11 cellular contexts compared by ENCODE assay signal in the genomic region with DNA sequence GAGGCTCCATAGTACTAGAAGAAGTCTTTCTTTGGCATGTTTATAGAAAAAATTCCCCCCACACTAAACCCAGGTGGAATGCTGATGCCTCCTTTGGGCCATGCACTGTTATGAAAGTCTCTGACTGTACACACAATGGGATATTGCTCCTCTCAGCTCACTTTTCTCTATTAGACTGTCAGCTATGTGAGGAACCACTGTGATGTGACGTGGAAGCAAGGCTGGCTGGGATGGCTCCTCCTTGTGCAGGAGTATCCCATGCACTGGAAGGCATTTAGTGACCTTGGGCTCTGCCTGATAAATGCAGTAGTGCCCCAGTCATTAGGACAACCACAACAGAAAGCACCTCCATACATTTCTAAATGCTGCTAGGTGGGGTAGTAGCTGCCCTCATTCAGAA. TPM values are rescaled to one million over a fixed set of nuclear protein-coding genes. Genes with fewer than 3 reads are reported as not detected.
DNase-seq lines count a peak whose midpoint lies in the region; TF ChIP-seq lines count a peak whose summit lies in the region.
"Had no signal": no experiment of that assay in that cellular context is flagged by ENCODE, and none has a peak within 500 bp of the region (broad histone marks: within the 10 kb centered on the region; RNA-seq: fewer than 3 reads in every experiment).

No MANE protein-coding gene starts in this region.

- H3K27me3 ChIP-seq in mammary epithelial cell (ENCODE audit: insufficient read depth, low read length) (no peaks in the 10 kb centered on the region), dorsolateral prefrontal cortex (peaks cover 0 to 28% (median 0%) of the 10 kb centered on the region in 45 donors)
- peaks cover 15% of the 10 kb centered on the region for H3K27me3 ChIP-seq in CD4-positive, alpha-beta memory T cell (ENCODE audit: insufficient read depth, low read length)

- CTCF ChIA-PET in MCF 10A (lab: Yijun Ruan, JAX) = no interaction called here
- CTCF ChIA-PET in mammary epithelial cell (lab: Charles Lee; ENCODE audit: low non-redundant PET) = no interaction called here
- CTCF ChIA-PET in CD4-positive, alpha-beta memory T cell (lab: Charles Lee; ENCODE audit: partially characterized antibody) = interaction anchor here (1.2 to 2.1 kb wide), 2 partner anchors 10 to 230 kb away, joined by 3 to 7 read pairs; no protein-coding TSS in a partner anchor

- H3K27ac ChIP-seq in mammary epithelial cell (ENCODE audit: insufficient read depth, low read depth, low read length) (no peak overlapping the region), dorsolateral prefrontal cortex (peak overlapping the region in 56 of 59 donors; percentile 1 to 97 (median 73))
- no peak overlapping the region for H3K27ac ChIP-seq in CD4-positive, alpha-beta memory T cell (ENCODE audit: low read depth, low read length)
- H3K27ac ChIP-seq: 22Rv1, GM23248 had no signal

- POLR2A ChIA-PET in MCF 10A (lab: Yijun Ruan, JAX) = interaction anchor here (1.0 kb wide), 1 partner anchor 20 kb away, joined by 4 read pairs; no protein-coding TSS in a partner anchor
- POLR2A ChIA-PET in CD4-positive, alpha-beta memory T cell (lab: Charles Lee; ENCODE audit: partially characterized antibody) = no interaction called here

- peaks cover 17% of the 10 kb centered on the region for H3K79me2 ChIP-seq in mammary epithelial cell (ENCODE audit: insufficient read depth, low read length)

- TF ChIP-seq CTCF in MCF 10A (IDR thresholded peaks at IDR 0.05; ENCODE audit: unreplicated experiment) = no peak
- TF ChIP-seq CTCF in mammary epithelial cell (conservative IDR thresholded peaks at IDR 0.05 in 1 of 2, IDR thresholded peaks at IDR 0.05 in 1 of 2; ENCODE audit: extremely low read depth in 1 of 2, insufficient read depth in 1 of 2, low read depth in 1 of 2, low read length in 2 of 2) = no peak
- TF ChIP-seq CTCF in dorsolateral prefrontal cortex (IDR thresholded peaks at IDR 0.05 in 54 of 56, conservative IDR thresholded peaks at IDR 0.05 in 2 of 56; ENCODE audit: low read depth in 1 of 56, partially characterized antibody in 56 of 56) = no peak

- DNase-seq in MCF 10A (ENCODE audit: unreplicated experiment) (no peak), mammary epithelial cell (no peak), dorsolateral prefrontal cortex (no peak), medulla oblongata (ENCODE audit: extremely low spot score) (peak; percentile 55), NK-92 (lab: John Stamatoyannopoulos, UW; ENCODE audit: unreplicated experiment) (no peak)
- no peak for DNase-seq in CD4-positive, alpha-beta memory T cell
- DNase-seq in activated CD4-positive, alpha-beta T cell treated with anti-CD3 and anti-CD28 coated beads for 4 hours = no peak
- DNase-seq: DMS 273 treated with DMSO at 0.1 percent for 48 hours, GM23248, H9 had no signal

- dilution Hi-C loops in mammary epithelial cell (cut with HindIII; ENCODE audit: low sequenced_read_pairs) = no loop called here

- H3K36me3 ChIP-seq in mammary epithelial cell (ENCODE audit: insufficient read depth, low read length) = no peaks in the 10 kb centered on the region
- H3K36me3 ChIP-seq in CD4-positive, alpha-beta memory T cell (ENCODE audit: insufficient read depth, low read length) = no peaks in the 10 kb centered on the region

- H3K4me3 ChIP-seq in mammary epithelial cell (replicated peaks in 1 of 3; ENCODE audit: insufficient read depth in 1 of 3, low read depth in 2 of 3, low read length in 3 of 3) (no peak overlapping the region), dorsolateral prefrontal cortex (peak overlapping the region in 8 of 59 donors; percentile 2 to 32 (median 20))
- H3K4me3 ChIP-seq in CD4-positive, alpha-beta memory T cell (ENCODE audit: low read length in 2 of 2) = no peak overlapping the region
- H3K4me3 ChIP-seq: GM23248 had no signal

- H3K27ac Mint-ChIP-seq in MCF 10A (ENCODE audit: low read depth, unreplicated experiment) = peak overlapping the region; percentile 49
- H3K27ac Mint-ChIP-seq in CD4-positive, alpha-beta memory T cell = no peak overlapping the region

- H3K4me1 ChIP-seq in mammary epithelial cell (ENCODE audit: insufficient read depth, low read length) = peaks cover 17% of the 10 kb centered on the region
- H3K4me1 ChIP-seq in CD4-positive, alpha-beta memory T cell (ENCODE audit: insufficient read depth, low read length) = peaks cover 2% of the 10 kb centered on the region

- no peaks in the 10 kb centered on the region for H4K20me1 ChIP-seq in mammary epithelial cell (ENCODE audit: insufficient read depth, low read length)

- no peaks in the 10 kb centered on the region for H3K36me3 Mint-ChIP-seq in MCF 10A (ENCODE audit: insufficient read depth, unreplicated experiment)
- no peaks in the 10 kb centered on the region for H3K36me3 Mint-ChIP-seq in CD4-positive, alpha-beta memory T cell

- H3K9me3 ChIP-seq in mammary epithelial cell (replicated peaks; ENCODE audit: insufficient read depth, low read length) = no peaks in the 10 kb centered on the region
- no peaks in the 10 kb centered on the region for H3K9me3 ChIP-seq in CD4-positive, alpha-beta memory T cell (ENCODE audit: control insufficient read depth in 1 of 2, low read length in 2 of 2)

- H3K4me2 ChIP-seq in mammary epithelial cell (ENCODE audit: insufficient read depth, low read depth, low read length) = no peak overlapping the region

- in situ Hi-C loops in mammary epithelial cell (cut with MboI; ENCODE audit: low sequenced_read_pairs in 2 of 2) = no loop called here

- no peaks in the 10 kb centered on the region for H3K9me3 Mint-ChIP-seq in MCF 10A (ENCODE audit: unreplicated experiment)
- peaks cover 0 to 7% (median 1%) of the 10 kb centered on the region in 8 donors for H3K9me3 Mint-ChIP-seq in CD4-positive, alpha-beta memory T cell

- BruUV-seq in MCF 10A (replicated peaks; lab: Mats Ljungman, UMichigan) (no TSS peak), mammary epithelial cell (replicated peaks; lab: Mats Ljungman, UMichigan) (no TSS peak)

- no peak overlapping the region for H3K9ac ChIP-seq in mammary epithelial cell (ENCODE audit: insufficient read depth, low read length)
- H3K9ac ChIP-seq: GM23248 had no signal

- 64% methylated on average over 1 of the region's 1 CpG for WGBS in mammary epithelial cell (ENCODE audit: low coverage, missing lambda C conversion rate)

- peaks cover 15% of the 10 kb centered on the region for H3K4me1 Mint-ChIP-seq in MCF 10A (ENCODE audit: insufficient read depth, unreplicated experiment)
- H3K4me1 Mint-ChIP-seq in CD4-positive, alpha-beta memory T cell = peaks cover 0 to 4% (median 2%) of the 10 kb centered on the region in 4 donors

- no peak overlapping the region for H2AFZ ChIP-seq in mammary epithelial cell (ENCODE audit: low read depth, low read length)
- H2AFZ ChIP-seq: GM23248 had no signal

- no peak overlapping the region for H3K4me3 Mint-ChIP-seq in MCF 10A (ENCODE audit: unreplicated experiment)
- H3K4me3 Mint-ChIP-seq in CD4-positive, alpha-beta memory T cell = no peak overlapping the region

- intact Hi-C loops in MCF 10A (cut with micrococcal nuclease) = no loop called here
- intact Hi-C loops in mammary epithelial cell (cut with micrococcal nuclease) = no loop called here
- intact Hi-C loops in dorsolateral prefrontal cortex (cut with DNase I) = no loop called here
- intact Hi-C loops in CD4-positive, alpha-beta memory T cell (cut with micrococcal nuclease) = no loop called here

- no peaks in the 10 kb centered on the region for H3K27me3 Mint-ChIP-seq in MCF 10A (ENCODE audit: insufficient read depth, unreplicated experiment)
- H3K27me3 Mint-ChIP-seq in CD4-positive, alpha-beta memory T cell = peaks cover 22 to 45% of the 10 kb centered on the region in 2 donors

RNA-seq across cellular contexts. Expression of gene FRMD4B, which starts 5.7 kb away (rescaled TPM):
- total RNA-seq in MCF 10A (2022) = 39.0 and 51.9 TPM in 2 replicates
- total RNA-seq in mammary epithelial cell = 10 to 100 TPM; 42.0 to 64.1 TPM
- 26.5 TPM for polyA plus RNA-seq in mammary epithelial cell
- 91.6 TPM for polyA minus RNA-seq in mammary epithelial cell
- 100 to 1,000 TPM in 5 of 120 experiments, 10 to 100 TPM in 114, 1 to 10 TPM in 1; 9.0 to 172 (median 40.6) TPM for total RNA-seq in dorsolateral prefrontal cortex
- 10 to 100 TPM; 14.9 to 18.3 TPM for total RNA-seq in CD4-positive, alpha-beta memory T cell
- polyA plus RNA-seq in CD4-positive, alpha-beta memory T cell = 10 to 100 TPM in 1 of 2 donors, 1 to 10 TPM in 1; 3.1 to 12.1 TPM
- total RNA-seq: GM23248 had no signal
- polyA plus RNA-seq: GM23248 had no signal

Comparison
In these comparisons a context has a peak if more than half of its experiments do, and no peak if none do; other contexts are left out.
1. H3K27ac ChIP-seq: peak in dorsolateral prefrontal cortex (56 of 59); none in mammary epithelial cell (single experiment) and CD4-positive, alpha-beta memory T cell (single experiment).